8 cellular contexts compared by ENCODE assay signal in the genomic region with DNA sequence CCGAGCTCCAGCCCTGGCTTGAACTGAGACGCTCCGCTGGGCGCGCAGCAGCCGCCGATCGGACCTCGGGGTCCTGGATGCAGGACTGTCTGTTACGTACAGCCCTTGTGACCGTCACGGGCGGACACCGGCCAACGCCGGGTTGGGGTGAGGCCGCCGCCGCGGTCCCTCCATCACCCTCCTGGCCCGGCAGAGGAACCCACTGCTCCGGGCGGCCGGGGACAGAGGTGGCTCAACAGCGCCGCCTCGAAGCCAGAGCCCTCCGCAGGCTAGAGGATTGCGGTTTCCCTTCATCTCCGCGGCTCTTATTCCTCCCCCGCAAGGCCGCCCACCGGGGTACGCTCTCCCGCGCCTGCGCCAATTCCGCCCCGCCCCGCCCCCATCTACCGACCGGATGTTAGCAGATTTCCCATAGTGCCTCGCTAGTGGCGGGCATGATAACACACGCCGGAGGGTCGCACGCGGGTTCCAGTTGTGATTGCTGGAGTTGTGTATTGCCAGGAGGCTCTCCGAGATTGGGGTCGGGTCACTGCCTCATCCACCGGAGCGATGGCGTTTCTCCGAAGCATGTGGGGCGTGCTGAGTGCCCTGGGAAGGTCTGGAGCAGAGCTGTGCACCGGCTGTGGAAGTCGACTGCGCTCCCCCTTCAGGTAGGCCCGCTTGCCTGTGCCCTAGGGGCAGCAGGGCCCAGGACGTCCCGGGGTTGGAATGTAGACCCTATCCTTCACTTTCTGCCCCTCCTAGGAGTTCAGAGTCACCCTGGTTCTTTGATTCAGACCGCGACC. TPM values are rescaled to one million over a fixed set of nuclear protein-coding genes. Genes with fewer than 3 reads are reported as not detected.
DNase-seq lines count a peak whose midpoint lies in the region; TF ChIP-seq lines count a peak whose summit lies in the region.

Gene TFAM, plus strand, starts transcription at position 412 of the 785 bp plus-strand sequence. Its CDS starts 138 bp downstream, at position 550.

- H3K36me3 ChIP-seq in Caco-2 (ENCODE audit: control insufficient read depth, insufficient read depth, low read length) (peaks cover 9% of the 10 kb centered on the region; the same call in 1 of the 2 replicates), endocrine pancreas (ENCODE audit: control insufficient read depth, insufficient read depth, low read length) (no peaks in the 10 kb centered on the region)

- H3K4me1 Mint-ChIP-seq in Caco-2 (ENCODE audit: low read depth, unreplicated experiment): peaks cover 9% of the 10 kb centered on the region

- peak; percentile 71 to 98 for TF ChIP-seq CTCF in Caco-2 (IDR thresholded peaks at IDR 0.05; ENCODE audit: insufficient read depth in 1 of 2, low read depth in 1 of 2, low read length in 1 of 2, severe bottlenecking in 1 of 2, unreplicated experiment in 1 of 2)
- peak; percentile 44 for TF ChIP-seq CTCF in GM20000 (IDR thresholded peaks at IDR 0.05; ENCODE audit: extremely low read depth, missing control alignments)

- H3K4me3 Mint-ChIP-seq in Caco-2 (ENCODE audit: unreplicated experiment): peak within 1 kb of the TSS; percentile 87

- peaks cover 47% of the 10 kb centered on the region for H3K36me3 Mint-ChIP-seq in Caco-2 (ENCODE audit: insufficient read depth, unreplicated experiment)

- H3K9me3 ChIP-seq in Caco-2 (no peaks in the 10 kb centered on the region), endocrine pancreas (ENCODE audit: control insufficient read depth, low read length) (no peaks in the 10 kb centered on the region)

- H3K27me3 ChIP-seq in Caco-2 (replicated peaks; ENCODE audit: control insufficient read depth, insufficient read depth, low read length) (no peaks in the 10 kb centered on the region), endocrine pancreas (ENCODE audit: control insufficient read depth, insufficient read depth, low read length) (no peaks in the 10 kb centered on the region)

- POLR2A ChIA-PET in Caco-2 (lab: Charles Lee): interaction anchor here (0.6 to 1.0 kb wide), 4 partner anchors 27 to 116 kb away, joined by 3 to 5 read pairs (median 4); partner anchors contain the start of gene CISD1

- no peaks in the 10 kb centered on the region for H3K27me3 Mint-ChIP-seq in Caco-2 (ENCODE audit: insufficient read depth, unreplicated experiment)

- no TSS peak for BruUV-seq in Caco-2 (replicated peaks; lab: Mats Ljungman, UMichigan)

- CTCF ChIA-PET in Caco-2 (lab: Charles Lee): interaction anchor here (0.6 to 2.5 kb wide), 14 partner anchors 8 to 303 kb away, joined by 3 to 24 read pairs (median 4); partner anchors contain the start of genes BICC1, CISD1 and IPMK

- DNase-seq in Caco-2 (peak; percentile 99 to 100), GM20000 (ENCODE audit: low spot score) (peak; percentile 88), HT-29 (ENCODE audit: low spot score) (peak; percentile 92), mesenteric fat pad (ENCODE audit: low spot score) (peak; percentile 98)
- DNase-seq in NK-92 treated with Interleukin-12 subunit alpha and Interleukin-12 subunit beta, amount 100 ng/mL, for 24 hours (lab: John Stamatoyannopoulos, UW): peak; percentile 90
- peak; percentile 94 to 99 (median 97) for DNase-seq in activated CD8-positive, alpha-beta memory T cell treated with anti-CD3 and anti-CD28 coated beads for 48 hours (ENCODE audit: low read depth in 2 of 3, low spot score in 2 of 3)
- DNase-seq in stimulated activated CD8-positive, alpha-beta memory T cell treated with anti-CD3 and anti-CD28 coated beads, Interleukin-15, amount 100 ng/mL, for 24 hours (ENCODE audit: low read depth): peak; percentile 98

- intact Hi-C loops in Caco-2 (cut with micrococcal nuclease; ENCODE audit: unreplicated experiment): loop anchor here (1.0 kb wide), 6 partner anchors 51 to 208 kb away; partner anchors contain the start of gene CISD1

- peak within 1 kb of the TSS; percentile 80 for H3K27ac Mint-ChIP-seq in Caco-2 (ENCODE audit: unreplicated experiment)

- no peaks in the 10 kb centered on the region for H3K9me3 Mint-ChIP-seq in Caco-2 (ENCODE audit: unreplicated experiment)

- H3K4me1 ChIP-seq in Caco-2: no peaks in the 10 kb centered on the region; the same call in 1 of the 2 replicates
- peaks cover 15% of the 10 kb centered on the region for H3K4me1 ChIP-seq in endocrine pancreas (ENCODE audit: control insufficient read depth, insufficient read depth, low read length)

- peak within 1 kb of the TSS; percentile 82 for H3K9ac ChIP-seq in endocrine pancreas (ENCODE audit: control insufficient read depth, insufficient read depth, low read length)

- H3K4me3 ChIP-seq in Caco-2 (ENCODE audit: low read depth, low read length) (peak within 1 kb of the TSS; percentile 83), endocrine pancreas (ENCODE audit: control insufficient read depth, insufficient read depth, low read length) (peak within 1 kb of the TSS; percentile 91)

RNA-seq across cellular contexts. Expression of gene TFAM, which starts in this region (rescaled TPM):
- total RNA-seq in Caco-2 (2022): 228 and 240 TPM in 2 replicates
- 49.2 and 55.5 TPM in 2 replicates for total RNA-seq in HT-29 (2014; rRNA removed; shearing (Covaris generic))
- 27.9 TPM for total RNA-seq in mesenteric fat pad

Comparison
In these comparisons a context has a peak if more than half of its experiments do, and no peak if none do; other contexts are left out.
1. Peak in every context shown above with its lines: DNase-seq and H3K4me3 ChIP-seq.